Comparison of ENCODE assay signal across 9 cellular contexts in genomic region chr12:75177997-75178396, GRCh38. TPM values are rescaled to one million over a fixed set of nuclear protein-coding genes. Genes with fewer than 3 reads are reported as not detected.
DNase-seq lines count a peak whose midpoint lies in the region; ATAC-seq and TF ChIP-seq lines count a peak whose summit lies in the region.
"Had no signal": no experiment of that assay in that cellular context is flagged by ENCODE, and none has a peak within 500 bp of the region (broad histone marks: within the 10 kb centered on the region; RNA-seq: fewer than 3 reads in every experiment).

No MANE protein-coding gene starts in this region.

- H3K4me3 ChIP-seq in smooth muscle cell (no peak overlapping the region), esophagus squamous epithelium (no peak overlapping the region)

- peak overlapping the region; percentile 77 for H3K9ac ChIP-seq in smooth muscle cell (ENCODE audit: low read depth)

- H3K36me3 ChIP-seq in smooth muscle cell (ENCODE audit: low read depth) (no peaks in the 10 kb centered on the region), esophagus squamous epithelium (no peaks in the 10 kb centered on the region)

- no peaks in the 10 kb centered on the region for H3K79me2 ChIP-seq in smooth muscle cell (ENCODE audit: low read depth)

- intact Hi-C loops in esophagus squamous epithelium (cut with DNase I) = no loop called here

- DNase-seq in SIG-M5 treated with dmso at 0.1 percent for 504 hours (lab: John Stamatoyannopoulos, UW; ENCODE audit: unreplicated experiment) (peak; percentile 52), SIG-M5 (lab: John Stamatoyannopoulos, UW) (no peak), amniotic epithelial cell (ENCODE audit: low read depth) (peak; percentile 90), smooth muscle cell (lab: John Stamatoyannopoulos, UW; ENCODE audit: unreplicated experiment) (no peak), SHP77 (lab: John Stamatoyannopoulos, UW) (no peak), NCI-H128 (lab: John Stamatoyannopoulos, UW; ENCODE audit: unreplicated experiment) (no peak), esophagus squamous epithelium (lab: John Stamatoyannopoulos, UW) (no peak)
- DNase-seq: stimulated activated CD4-positive, alpha-beta T cell treated with anti-CD3 and anti-CD28 coated beads, Interleukin-2, amount 100 ng/mL, for 48 hours had no signal

- H3K4me1 ChIP-seq in smooth muscle cell (ENCODE audit: low read depth) (no peaks in the 10 kb centered on the region), esophagus squamous epithelium (peaks cover 0 to 13% (median 0%) of the 10 kb centered on the region in 3 donors)

- ATAC-seq in HG03432 (IDR thresholded peaks at IDR 0.05; ENCODE audit: unreplicated experiment) = peak; percentile 95

- H2AFZ ChIP-seq in smooth muscle cell (ENCODE audit: low read depth) = peak overlapping the region; percentile 4

- H3K27ac ChIP-seq in smooth muscle cell (ENCODE audit: low read depth) (peak overlapping the region; percentile 94), esophagus squamous epithelium (peak overlapping the region in 1 of 4 donors; percentile 31)

- peak overlapping the region; percentile 3 for H3K4me2 ChIP-seq in smooth muscle cell

- H3F3A ChIP-seq in smooth muscle cell (ENCODE audit: low read depth) = no peaks in the 10 kb centered on the region

- no peak for TF ChIP-seq POLR2A in esophagus squamous epithelium (IDR thresholded peaks at IDR 0.05)

- no peaks in the 10 kb centered on the region for H4K20me1 ChIP-seq in smooth muscle cell (ENCODE audit: low read depth)

- H3K27me3 ChIP-seq in smooth muscle cell (ENCODE audit: low read depth) (no peaks in the 10 kb centered on the region), esophagus squamous epithelium (no peaks in the 10 kb centered on the region)

- TF ChIP-seq CTCF in smooth muscle cell (IDR thresholded peaks at IDR 0.05; ENCODE audit: borderline replicate concordance, insufficient read depth, poor library complexity, severe bottlenecking) (no peak), esophagus squamous epithelium (IDR thresholded peaks at IDR 0.05) (no peak)

- H3K9me3 ChIP-seq in smooth muscle cell (replicated peaks; ENCODE audit: low read depth) (no peaks in the 10 kb centered on the region), esophagus squamous epithelium (no peaks in the 10 kb centered on the region)

RNA-seq across cellular contexts. Expression of gene KCNC2, which starts 31.6 kb away (rescaled TPM):
- total RNA-seq in smooth muscle cell (not detected in 2 replicates), esophagus squamous epithelium (not detected)
- not detected in 2 replicates for polyA plus RNA-seq in smooth muscle cell

Comparison
In these comparisons a context has a peak if more than half of its experiments do, and no peak if none do; other contexts are left out.
1. DNase-seq: peak in SIG-M5 treated with dmso at 0.1 percent for 504 hours (single experiment) and amniotic epithelial cell (single experiment); none in SIG-M5 (single experiment), smooth muscle cell (single experiment), SHP77 (0 of 2), NCI-H128 (single experiment) and esophagus squamous epithelium (single experiment).